22 cellular contexts compared by ENCODE assay signal in the genomic region with DNA sequence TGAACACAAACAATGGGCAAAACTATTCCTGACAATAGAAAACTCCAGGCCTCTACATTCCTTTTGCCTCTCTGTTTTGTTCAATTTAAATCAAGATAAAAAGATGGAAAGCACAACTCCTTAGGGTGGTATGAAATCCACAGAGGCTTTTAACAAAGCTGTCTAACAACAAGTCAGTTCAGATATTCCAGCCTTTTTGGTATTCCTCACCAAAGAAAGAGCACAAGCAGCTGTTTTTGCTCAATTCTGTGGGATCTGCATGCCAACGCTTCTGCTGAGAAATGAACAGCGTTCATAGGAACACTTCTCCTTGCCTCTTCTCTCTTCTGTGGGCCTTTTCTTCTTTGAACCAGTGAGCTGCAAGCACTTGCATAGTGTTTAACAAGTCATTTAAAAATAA.
DNase-seq lines count a peak whose midpoint lies in the region; ATAC-seq, FAIRE-seq and TF ChIP-seq lines count a peak whose summit lies in the region.
"Had no signal": no experiment of that assay in that cellular context is flagged by ENCODE, and none has a peak within 500 bp of the region (broad histone marks: within the 10 kb centered on the region; RNA-seq: fewer than 3 reads in every experiment).

No MANE protein-coding gene starts in this region.

- no peak overlapping the region for H3K4me3 Mint-ChIP-seq in astrocyte (ENCODE audit: unreplicated experiment)
- H3K4me3 Mint-ChIP-seq: activated B cell treated with CpG ODN at 0.5 μM for 24 hours; activated T-helper 1 cell treated with anti-CD3 and anti-CD28 coated beads, Interleukin-12 subunit alpha, Interleukin-12 subunit beta, Interleukin-2, Interleukin-4 antibody, amounts not matched to agents 30 ng/mL and 10 ng/mL and 1 ng/mL, durations not matched to agents 14 hours and 24 hours and 36 hours; T-helper 2 cell treated with Interferon-gamma antibody and Interleukin-4, amounts not matched to agents 5 μg/mL and 100 μg/mL, for 36 hours; type B pancreatic cell had no signal

- peak; percentile 34 for DNase-seq in GM03348 (ENCODE audit: low spot score)
- no peak for DNase-seq in astrocyte (ENCODE audit: low read depth)
- peak; percentile 30 to 70 for DNase-seq in foreskin fibroblast
- peak; percentile 77 for DNase-seq in pons (ENCODE audit: low spot score)
- no peak for DNase-seq in activated naive CD4-positive, alpha-beta T cell treated with anti-CD3 and anti-CD28 coated beads, Interleukin-2, amount 50 U/mL, for 72 hours (ENCODE audit: low spot score in 2 of 2)
- DNase-seq in dedifferentiated amniotic fluid mesenchymal stem cell (ENCODE audit: extremely low spot score): no peak
- no peak for DNase-seq in vagina (ENCODE audit: extremely low spot score in 2 of 2)
- no peak for DNase-seq in kidney glomerular epithelial cell (lab: John Stamatoyannopoulos, UW)
- DNase-seq: activated B cell treated with CpG ODN at 0.5 μM for 24 hours; effector CD4-positive, alpha-beta T cell; KG1; mucosa of descending colon; NCI-H1092; NCI-H2081; NCI-H510A; SJCRH30; stimulated activated naive CD4-positive, alpha-beta T cell treated with Interleukin-2 at 50 U/mL for 16 hours had no signal

- no peak overlapping the region for H3K4me2 ChIP-seq in astrocyte (ENCODE audit: low read length)

- peak overlapping the region; percentile 42 for H3K27ac Mint-ChIP-seq in astrocyte (ENCODE audit: unreplicated experiment)
- H3K27ac Mint-ChIP-seq in activated naive CD4-positive, alpha-beta T cell treated with anti-CD3 and anti-CD28 coated beads, Interleukin-2, amount 50 U/mL, for 72 hours: no peak overlapping the region
- H3K27ac Mint-ChIP-seq: activated B cell treated with CpG ODN at 0.5 μM for 24 hours; activated T-helper 1 cell treated with anti-CD3 and anti-CD28 coated beads, Interleukin-12 subunit alpha, Interleukin-12 subunit beta, Interleukin-2, Interleukin-4 antibody, amounts not matched to agents 30 ng/mL and 10 ng/mL and 1 ng/mL, durations not matched to agents 14 hours and 24 hours and 36 hours; T-helper 2 cell treated with Interferon-gamma antibody and Interleukin-4, amounts not matched to agents 5 μg/mL and 100 μg/mL, for 36 hours; type B pancreatic cell had no signal

- H3K4me1 ChIP-seq in astrocyte (ENCODE audit: insufficient read depth, low read length) (peaks cover 11% of the 10 kb centered on the region), vagina (peaks cover 27% of the 10 kb centered on the region)

- H3K9ac ChIP-seq in astrocyte (ENCODE audit: low read length): no peak overlapping the region

- no peak for TF ChIP-seq CTCF in astrocyte (IDR thresholded peaks at IDR 0.05; ENCODE audit: insufficient read depth, low read depth, low read length)
- no peak for TF ChIP-seq CTCF in foreskin fibroblast (IDR thresholded peaks at IDR 0.05; ENCODE audit: low read depth, low read length)
- no peak for TF ChIP-seq CTCF in vagina (IDR thresholded peaks at IDR 0.05)

- peak; percentile 56 for FAIRE-seq in astrocyte (lab: Jason Lieb, UNC)

- H4K20me1 ChIP-seq in astrocyte (ENCODE audit: insufficient read depth, low read length): no peaks in the 10 kb centered on the region

- no peaks in the 10 kb centered on the region for H3K9me3 Mint-ChIP-seq in astrocyte (ENCODE audit: unreplicated experiment)
- H3K9me3 Mint-ChIP-seq in activated naive CD4-positive, alpha-beta T cell treated with anti-CD3 and anti-CD28 coated beads, Interleukin-2, amount 50 U/mL, for 72 hours: peaks cover 3 to 5% of the 10 kb centered on the region in 2 donors
- H3K9me3 Mint-ChIP-seq: activated B cell treated with CpG ODN at 0.5 μM for 24 hours; activated T-helper 1 cell treated with anti-CD3 and anti-CD28 coated beads, Interleukin-12 subunit alpha, Interleukin-12 subunit beta, Interleukin-2, Interleukin-4 antibody, amounts not matched to agents 30 ng/mL and 10 ng/mL and 1 ng/mL, durations not matched to agents 14 hours and 24 hours and 36 hours; T-helper 2 cell treated with Interferon-gamma antibody and Interleukin-4, amounts not matched to agents 5 μg/mL and 100 μg/mL, for 36 hours; type B pancreatic cell had no signal

- no peak for ATAC-seq in activated naive CD4-positive, alpha-beta T cell treated with anti-CD3 and anti-CD28 coated beads, Interleukin-2, amount 50 U/mL, for 72 hours
- ATAC-seq: mucosa of descending colon, sciatic nerve had no signal

- H3K9me3 ChIP-seq in astrocyte (ENCODE audit: insufficient read depth, low read depth, low read length) (no peaks in the 10 kb centered on the region), vagina (no peaks in the 10 kb centered on the region)
- H3K9me3 ChIP-seq: HAP-1, SJCRH30 had no signal

- no peak overlapping the region for H2AFZ ChIP-seq in astrocyte (ENCODE audit: low read depth, low read length)

- no peak for TF ChIP-seq POLR2A in vagina (IDR thresholded peaks at IDR 0.05)

- no peaks in the 10 kb centered on the region for H3K27me3 Mint-ChIP-seq in astrocyte (ENCODE audit: low read depth, unreplicated experiment)
- H3K27me3 Mint-ChIP-seq: activated B cell treated with CpG ODN at 0.5 μM for 24 hours, type B pancreatic cell had no signal

- no peak overlapping the region for H3K27ac ChIP-seq in astrocyte (ENCODE audit: low read depth, low read length)
- no peak overlapping the region for H3K27ac ChIP-seq in vagina
- H3K27ac ChIP-seq: SJCRH30 had no signal

- no peaks in the 10 kb centered on the region for H3K36me3 Mint-ChIP-seq in astrocyte (ENCODE audit: low read depth, unreplicated experiment)
- no peaks in the 10 kb centered on the region for H3K36me3 Mint-ChIP-seq in activated naive CD4-positive, alpha-beta T cell treated with anti-CD3 and anti-CD28 coated beads, Interleukin-2, amount 50 U/mL, for 72 hours
- H3K36me3 Mint-ChIP-seq: type B pancreatic cell had no signal

- H3K4me3 ChIP-seq in astrocyte (ENCODE audit: insufficient read depth, low read depth, low read length) (no peak overlapping the region), foreskin fibroblast (ENCODE audit: low read depth in 1 of 2, low read length in 2 of 2) (no peak overlapping the region), vagina (no peak overlapping the region)
- H3K4me3 ChIP-seq: HAP-1, mucosa of descending colon, SJCRH30 had no signal

- no peaks in the 10 kb centered on the region for H3K79me2 ChIP-seq in astrocyte (ENCODE audit: insufficient read depth, low read length)

- peaks cover 41% of the 10 kb centered on the region for H3K4me1 Mint-ChIP-seq in astrocyte (ENCODE audit: low read depth, unreplicated experiment)

- no peaks in the 10 kb centered on the region for H3K27me3 ChIP-seq in astrocyte (ENCODE audit: insufficient read depth, low read length)
- no peaks in the 10 kb centered on the region for H3K27me3 ChIP-seq in vagina
- H3K27me3 ChIP-seq: SJCRH30 had no signal

- intact Hi-C loops in vagina (cut with DNase I): no loop called here

- H3K36me3 ChIP-seq in astrocyte (ENCODE audit: insufficient read depth, low read length): no peaks in the 10 kb centered on the region
- H3K36me3 ChIP-seq in vagina: no peaks in the 10 kb centered on the region
- H3K36me3 ChIP-seq: HAP-1, SJCRH30 had no signal

Comparison
In these comparisons a context has a peak if more than half of its experiments do, and no peak if none do; other contexts are left out.
1. DNase-seq: peak in GM03348 (single experiment), foreskin fibroblast (2 of 2) and pons (single experiment); none in astrocyte (single experiment), activated naive CD4-positive, alpha-beta T cell treated with anti-CD3 and anti-CD28 coated beads, Interleukin-2, amount 50 U/mL, for 72 hours (0 of 2), dedifferentiated amniotic fluid mesenchymal stem cell (single experiment), vagina (0 of 2) and kidney glomerular epithelial cell (single experiment).